In the genomic region with DNA sequence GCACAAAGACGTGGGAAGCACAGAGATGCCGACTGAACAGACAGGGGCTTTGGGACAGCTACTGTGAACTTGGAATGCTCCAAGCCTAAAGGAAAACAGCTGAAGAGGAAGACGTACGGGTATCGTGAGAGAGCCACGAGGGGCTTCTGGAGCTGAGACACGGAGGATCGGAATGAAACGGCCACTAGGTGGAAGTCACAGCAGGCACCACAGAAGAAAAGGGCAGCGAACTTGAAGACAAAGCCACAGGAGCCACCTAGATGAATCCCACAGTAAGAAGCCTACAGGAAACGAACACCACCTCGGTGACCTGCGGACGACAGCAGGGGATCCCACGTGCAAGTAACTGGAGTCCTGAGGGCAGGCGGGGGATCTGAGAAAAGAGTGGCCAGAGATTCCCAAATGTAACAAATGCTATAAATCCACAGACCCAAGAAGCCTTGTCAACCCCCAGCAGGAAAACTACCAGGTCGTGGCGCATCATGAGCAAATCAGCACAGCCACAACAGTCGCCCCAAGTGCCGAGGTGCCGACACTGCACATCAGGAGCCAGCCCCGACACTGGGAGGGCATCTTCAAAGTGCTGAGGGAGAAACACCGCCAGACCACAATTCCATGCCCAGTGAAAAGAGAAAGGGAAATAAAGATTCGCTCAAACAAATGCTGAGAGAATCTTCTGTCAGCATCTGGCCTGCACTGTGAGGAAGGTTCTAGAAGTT, we compare ENCODE assay signal across 12 cellular contexts. TPM values are rescaled to one million over a fixed set of nuclear protein-coding genes. Genes with fewer than 3 reads are reported as not detected.
DNase-seq lines count a peak whose midpoint lies in the region; ATAC-seq and TF ChIP-seq lines count a peak whose summit lies in the region.
"Had no signal": no experiment of that assay in that cellular context is flagged by ENCODE, and none has a peak within 500 bp of the region (broad histone marks: within the 10 kb centered on the region; RNA-seq: fewer than 3 reads in every experiment).

No MANE protein-coding gene starts in this region.

- H3K27ac Mint-ChIP-seq in activated naive CD4-positive, alpha-beta T cell treated with anti-CD3 and anti-CD28 coated beads for 36 hours = peak overlapping the region; percentile 87
- peak overlapping the region; percentile 97 for H3K27ac Mint-ChIP-seq in T-helper 17 cell

- H3K4me1 ChIP-seq in subcutaneous abdominal adipose tissue (ENCODE audit: control insufficient read depth in 5 of 5, insufficient read depth in 5 of 5, low read length in 5 of 5) = peaks cover 15 to 72% (median 55%) of the 10 kb centered on the region in 5 donors
- H3K4me1 ChIP-seq: HAP-1 had no signal

- DNase-seq in activated naive CD4-positive, alpha-beta T cell treated with anti-CD3 and anti-CD28 coated beads for 36 hours = no peak
- DNase-seq in activated naive CD4-positive, alpha-beta T cell (lab: John Stamatoyannopoulos, UW) = no peak
- DNase-seq in T-helper 17 cell (no peak), fibroblast of mammary gland (ENCODE audit: low read depth) (no peak), OCI-M2 (lab: John Stamatoyannopoulos, UW; ENCODE audit: unreplicated experiment) (no peak), NCI-H1092 treated with DMSO at 0.1 percent for 48 hours (lab: John Stamatoyannopoulos, UW) (no peak)
- DNase-seq: effector CD8-positive, alpha-beta T cell; NK-92 treated with Interleukin-12 subunit alpha and Interleukin-12 subunit beta, amount 100 ng/mL, for 24 hours; thyroid gland had no signal

- H3K9me3 ChIP-seq in T-helper 17 cell (ENCODE audit: control insufficient read depth, low read length, poor library complexity, severe bottlenecking) (no peaks in the 10 kb centered on the region), subcutaneous abdominal adipose tissue (ENCODE audit: control insufficient read depth in 5 of 5, low read length in 5 of 5) (no peaks in the 10 kb centered on the region)
- H3K9me3 ChIP-seq: HAP-1, thyroid gland had no signal

- H3K9ac ChIP-seq in subcutaneous abdominal adipose tissue (ENCODE audit: low read length in 5 of 5) = peak overlapping the region in 1 of 5 donors; percentile 4

- H3K4me3 ChIP-seq in fibroblast of mammary gland (ENCODE audit: control insufficient read depth, low read depth, low read length) (no peak overlapping the region), subcutaneous abdominal adipose tissue (ENCODE audit: low read depth in 1 of 5, low read length in 5 of 5) (no peak overlapping the region)
- H3K4me3 ChIP-seq: HAP-1, thyroid gland had no signal

- intact Hi-C loops in activated naive CD4-positive, alpha-beta T cell treated with anti-CD3 and anti-CD28 coated beads for 36 hours (cut with micrococcal nuclease) = loop anchor here (5.0 kb wide), 2 partner anchors 95 to 440 kb away; a partner anchor contains a TSS

- no peaks in the 10 kb centered on the region for H3K27me3 ChIP-seq in subcutaneous abdominal adipose tissue (ENCODE audit: control insufficient read depth in 5 of 5, insufficient read depth in 4 of 5, low read length in 5 of 5)
- H3K27me3 ChIP-seq: thyroid gland had no signal

- H3K27ac ChIP-seq in subcutaneous abdominal adipose tissue (ENCODE audit: low read depth, low read length) = peak overlapping the region; percentile 73

- H3K36me3 Mint-ChIP-seq in activated naive CD4-positive, alpha-beta T cell treated with anti-CD3 and anti-CD28 coated beads for 36 hours (ENCODE audit: low read depth) = peaks cover 2% of the 10 kb centered on the region
- H3K36me3 Mint-ChIP-seq in T-helper 17 cell (ENCODE audit: low read depth) = no peaks in the 10 kb centered on the region

- peak; percentile 8 for TF ChIP-seq CTCF in fibroblast of mammary gland (conservative IDR thresholded peaks at IDR 0.05; ENCODE audit: control insufficient read depth, insufficient read depth, low read depth, low read length)

- H3K9me3 Mint-ChIP-seq in activated naive CD4-positive, alpha-beta T cell treated with anti-CD3 and anti-CD28 coated beads for 36 hours = no peaks in the 10 kb centered on the region

- ATAC-seq in T-helper 17 cell (no peak), GM21723 (IDR thresholded peaks at IDR 0.05; ENCODE audit: unreplicated experiment) (no peak)

- no peak overlapping the region for H3K4me3 Mint-ChIP-seq in activated naive CD4-positive, alpha-beta T cell treated with anti-CD3 and anti-CD28 coated beads for 36 hours
- peak overlapping the region; percentile 82 for H3K4me3 Mint-ChIP-seq in T-helper 17 cell

- no peaks in the 10 kb centered on the region for H3K27me3 Mint-ChIP-seq in activated naive CD4-positive, alpha-beta T cell treated with anti-CD3 and anti-CD28 coated beads for 36 hours (ENCODE audit: low read depth)
- H3K27me3 Mint-ChIP-seq in T-helper 17 cell = no peaks in the 10 kb centered on the region

- peaks cover 58% of the 10 kb centered on the region for H3K4me1 Mint-ChIP-seq in activated naive CD4-positive, alpha-beta T cell treated with anti-CD3 and anti-CD28 coated beads for 36 hours (ENCODE audit: low read depth)
- peaks cover 67% of the 10 kb centered on the region for H3K4me1 Mint-ChIP-seq in T-helper 17 cell

- CTCF ChIA-PET in activated naive CD4-positive, alpha-beta T cell treated with anti-CD3 and anti-CD28 coated beads for 36 hours (lab: Charles Lee) = interaction anchor here (1.5 kb wide), 1 partner anchor 43 kb away, joined by 5 read pairs; no protein-coding TSS in a partner anchor

- peaks cover 0 to 7% (median 4%) of the 10 kb centered on the region in 5 donors for H3K36me3 ChIP-seq in subcutaneous abdominal adipose tissue (ENCODE audit: control insufficient read depth in 5 of 5, insufficient read depth in 5 of 5, low read length in 5 of 5)
- H3K36me3 ChIP-seq: HAP-1, thyroid gland had no signal

RNA-seq across cellular contexts. Expression of a gene that starts 39.3 kb away (rescaled TPM):
- total RNA-seq in activated naive CD4-positive, alpha-beta T cell treated with anti-CD3 and anti-CD28 coated beads for 36 hours = 10 to 100 TPM; 12.3 to 14.3 TPM
- total RNA-seq in T-helper 17 cell = 10 to 100 TPM; 37.6 to 39.6 TPM

RNA-seq across cellular contexts. Expression of a gene that starts 44.7 kb away (rescaled TPM):
- 10 to 100 TPM; 14.1 TPM for total RNA-seq in activated naive CD4-positive, alpha-beta T cell treated with anti-CD3 and anti-CD28 coated beads for 36 hours
- total RNA-seq in T-helper 17 cell = 10 to 100 TPM; 51.0 to 62.8 TPM

RNA-seq across cellular contexts. Expression of a gene that starts 58.0 kb away (rescaled TPM):
- total RNA-seq in activated naive CD4-positive, alpha-beta T cell treated with anti-CD3 and anti-CD28 coated beads for 36 hours = 10 to 100 TPM; 62.6 to 71.4 TPM
- total RNA-seq in T-helper 17 cell = 100 to 1,000 TPM; 112 to 113 TPM
